In genomic region chr10:30784521-30784895, GRCh38 we compare ENCODE assay signal across 8 cellular contexts.
DNase-seq lines count a peak whose midpoint lies in the region; ATAC-seq and TF ChIP-seq lines count a peak whose summit lies in the region.

No MANE protein-coding gene starts in this region.

- no peaks in the 10 kb centered on the region for H3K9me3 ChIP-seq in HEK293 (ENCODE audit: control insufficient read depth, insufficient read depth, low read depth, low read length)

- H3K27me3 Mint-ChIP-seq in T-helper 2 cell treated with Interferon-gamma antibody and Interleukin-4, amounts not matched to agents 5 μg/mL and 100 μg/mL, for 36 hours (ENCODE audit: low read depth) = no peaks in the 10 kb centered on the region
- H3K27me3 Mint-ChIP-seq in osteocyte (ENCODE audit: unreplicated experiment) = no peaks in the 10 kb centered on the region

- no peaks in the 10 kb centered on the region for H3K9me3 Mint-ChIP-seq in T-helper 2 cell treated with Interferon-gamma antibody and Interleukin-4, amounts not matched to agents 5 μg/mL and 100 μg/mL, for 36 hours
- H3K9me3 Mint-ChIP-seq in osteocyte (ENCODE audit: unreplicated experiment) = no peaks in the 10 kb centered on the region

- POLR2A ChIA-PET in HEK293 (lab: Yijun Ruan, JAX) = interaction anchor here (0.7 to 0.9 kb wide), 2 partner anchors 706 to 981 kb away, joined by 3 to 7 read pairs; no protein-coding TSS in a partner anchor

- ATAC-seq in GM21723 (IDR thresholded peaks at IDR 0.05; ENCODE audit: unreplicated experiment) = no peak

- TF ChIP-seq CTCF in HEK293 (tag by site-specific recombination; IDR thresholded peaks at IDR 0.05) (no peak), fibroblast of villous mesenchyme (IDR thresholded peaks at IDR 0.05; ENCODE audit: insufficient read depth, low read depth, low read length) (no peak), osteocyte (IDR thresholded peaks at IDR 0.05) (no peak)

- CTCF ChIA-PET in HEK293 (lab: Yijun Ruan, JAX) = interaction anchor here (0.5 to 2.0 kb wide), 13 partner anchors 10 to 1329 kb away, joined by 3 to 9 read pairs (median 3); partner anchors contain the start of gene ZNF438

- peak overlapping the region; percentile 83 for H3K4me3 Mint-ChIP-seq in T-helper 2 cell treated with Interferon-gamma antibody and Interleukin-4, amounts not matched to agents 5 μg/mL and 100 μg/mL, for 36 hours
- H3K4me3 Mint-ChIP-seq in osteocyte (ENCODE audit: unreplicated experiment) = peak overlapping the region; percentile 71

- DNase-seq in T-helper 2 cell treated with Interferon-gamma antibody and Interleukin-4, amounts not matched to agents 5 μg/mL and 100 μg/mL, for 36 hours (ENCODE audit: low spot score) = no peak
- peak; percentile 84 for DNase-seq in fibroblast of villous mesenchyme (ENCODE audit: low read depth)
- no peak for DNase-seq in osteocyte (ENCODE audit: extremely low spot score, unreplicated experiment)
- DNase-seq in NCI-H82 (lab: John Stamatoyannopoulos, UW) = no peak
- DNase-seq in stimulated activated CD4-positive, alpha-beta T cell treated with anti-CD3 and anti-CD28 coated beads, Interleukin-2, amount 100 ng/mL, for 48 hours = no peak
- DNase-seq in GOT3 (lab: John Stamatoyannopoulos, UW) = no peak

- peaks cover 21% of the 10 kb centered on the region for H3K4me1 Mint-ChIP-seq in T-helper 2 cell treated with Interferon-gamma antibody and Interleukin-4, amounts not matched to agents 5 μg/mL and 100 μg/mL, for 36 hours (ENCODE audit: low read depth)
- H3K4me1 Mint-ChIP-seq in osteocyte (ENCODE audit: unreplicated experiment) = peaks cover 37% of the 10 kb centered on the region

- H3K4me3 ChIP-seq in HEK293 (ENCODE audit: low read depth, low read length) = peak overlapping the region; percentile 33
- H3K4me3 ChIP-seq in fibroblast of villous mesenchyme (ENCODE audit: low read depth, low read length) = peak overlapping the region; percentile 45

- no peaks in the 10 kb centered on the region for H3K36me3 Mint-ChIP-seq in T-helper 2 cell treated with Interferon-gamma antibody and Interleukin-4, amounts not matched to agents 5 μg/mL and 100 μg/mL, for 36 hours (ENCODE audit: low read depth)
- no peaks in the 10 kb centered on the region for H3K36me3 Mint-ChIP-seq in osteocyte (ENCODE audit: unreplicated experiment)

- H3K27ac ChIP-seq in HEK293 (ENCODE audit: extremely low read depth, low read depth, low read length) = no peak overlapping the region; the same call in 1 of the 2 replicates

- no peaks in the 10 kb centered on the region for H3K4me1 ChIP-seq in HEK293 (ENCODE audit: control insufficient read depth, insufficient read depth, low read length)

- no peaks in the 10 kb centered on the region for H3K36me3 ChIP-seq in HEK293 (ENCODE audit: control insufficient read depth in 2 of 2, insufficient read depth in 1 of 2, low read length in 2 of 2)

- H3K27ac Mint-ChIP-seq in T-helper 2 cell treated with Interferon-gamma antibody and Interleukin-4, amounts not matched to agents 5 μg/mL and 100 μg/mL, for 36 hours = peak overlapping the region; percentile 77
- peak overlapping the region; percentile 86 for H3K27ac Mint-ChIP-seq in osteocyte (ENCODE audit: unreplicated experiment)

TF ChIP-seq in HEK293, 187 proteins besides CTCF, POLR2A, EP300 and RAD21:
- 0 out of 2 replicates have a peak, but pooled peaks have one; percentile 0 for TF ChIP-seq ZNF335 (tag by site-specific recombination; conservative IDR thresholded peaks at IDR 0.05)
- TF ChIP-seq ZNF785 (tag by site-specific recombination; IDR thresholded peaks at IDR 0.05) = no peak
